8 cellular contexts compared by ENCODE assay signal in the genomic region with DNA sequence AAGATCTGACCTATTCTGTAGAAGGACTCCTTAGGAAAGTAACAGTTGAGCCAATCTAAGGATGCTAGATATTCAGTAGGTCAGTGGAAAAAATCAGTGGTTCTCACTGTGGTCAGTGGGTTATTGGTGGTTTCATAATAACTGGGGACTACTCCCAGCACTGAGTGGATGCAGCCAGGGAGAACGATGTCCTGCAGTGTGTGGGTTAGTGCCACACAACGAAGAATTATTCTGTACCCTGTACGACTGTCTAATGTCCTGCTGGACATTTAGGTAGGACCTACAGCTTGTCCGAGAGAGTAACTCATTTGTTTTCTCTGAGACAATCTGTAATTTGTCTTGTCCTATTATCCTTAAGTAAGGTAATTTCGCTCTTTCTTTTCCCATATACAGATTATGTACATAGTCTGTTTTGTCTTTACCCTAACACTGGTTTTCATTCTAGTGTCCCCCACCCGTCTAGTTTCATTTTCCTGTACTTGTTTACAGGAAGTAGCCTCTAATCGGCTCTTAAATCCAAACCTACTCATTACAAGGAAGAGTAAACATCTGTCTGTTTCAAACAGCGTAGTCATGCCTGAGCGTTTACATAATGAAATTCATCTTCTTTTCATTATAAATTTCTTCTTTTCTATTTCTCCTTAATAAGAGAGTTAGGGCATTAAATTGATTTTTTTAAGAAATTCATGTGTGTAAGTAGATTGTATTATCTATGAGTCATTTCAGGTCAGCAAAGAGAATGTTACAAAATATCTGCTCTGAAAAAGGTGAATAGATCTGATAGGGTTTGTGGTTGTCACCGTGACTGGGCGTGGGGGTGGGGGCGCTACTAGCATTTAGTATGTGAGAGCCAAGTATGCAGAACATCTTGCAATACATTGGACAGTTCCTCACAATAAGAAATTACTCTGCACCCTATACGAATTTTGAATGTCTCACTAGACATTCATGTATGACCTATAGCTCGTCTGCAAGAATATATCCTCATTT.
DNase-seq lines count a peak whose midpoint lies in the region; ATAC-seq and FAIRE-seq lines count a peak whose summit lies in the region.

No MANE protein-coding gene starts in this region.

- FAIRE-seq in HTR-8/SVneo (lab: Jason Lieb, UNC), result no peak

- no peak for ATAC-seq in GM21526 (IDR thresholded peaks at IDR 0.05; ENCODE audit: low FRiP score, unreplicated experiment)

- DNase-seq in NCI-H2107 treated with DMSO at 0.1 percent for 48 hours (lab: John Stamatoyannopoulos, UW; ENCODE audit: unreplicated experiment), result peak; percentile 27
- no peak for DNase-seq in NCI-H2107 (lab: John Stamatoyannopoulos, UW)
- DNase-seq in activated CD4-positive, alpha-beta T cell treated with anti-CD3 and anti-CD28 coated beads for 1 hour, result peak; percentile 60
- peak; percentile 66 for DNase-seq in effector CD4-positive, alpha-beta T cell
- DNase-seq in stimulated activated CD8-positive, alpha-beta memory T cell treated with anti-CD3 and anti-CD28 coated beads, Interleukin-7, amount 100 ng/mL, for 24 hours (ENCODE audit: low read depth), result peak; percentile 41
- no peak for DNase-seq in HTR-8/SVneo (ENCODE audit: insufficient read length, low spot score)
- DNase-seq in DMS 273 treated with DMSO at 0.1 percent for 48 hours (lab: John Stamatoyannopoulos, UW), result no peak

Comparison
In these comparisons a context has a peak if more than half of its experiments do, and no peak if none do; other contexts are left out.
1. DNase-seq: peak in NCI-H2107 treated with DMSO at 0.1 percent for 48 hours (single experiment), activated CD4-positive, alpha-beta T cell treated with anti-CD3 and anti-CD28 coated beads for 1 hour (single experiment), effector CD4-positive, alpha-beta T cell (single experiment) and stimulated activated CD8-positive, alpha-beta memory T cell treated with anti-CD3 and anti-CD28 coated beads, Interleukin-7, amount 100 ng/mL, for 24 hours (single experiment); none in NCI-H2107 (single experiment), HTR-8/SVneo (single experiment) and DMS 273 treated with DMSO at 0.1 percent for 48 hours (single experiment).